In genomic region chr12:575948-576612, GRCh38 we compare ENCODE assay signal across 8 cellular contexts.
A peak's percentile ranks its signal among the peaks of the same experiment; 100 is the strongest.
DNase-seq lines count a peak whose midpoint lies in the region; ATAC-seq, FAIRE-seq and TF ChIP-seq lines count a peak whose summit lies in the region.

No MANE protein-coding gene starts in this region.

- 0 out of 2 replicates have a peak overlapping the region, but pooled peaks have one; percentile 53 for H2BK15ac ChIP-seq in H1 (ENCODE audit: low read length)

- H3K14ac ChIP-seq in H1 (ENCODE audit: insufficient read length) = no peak overlapping the region

- peak; percentile 93 to 97 (median 94) for TF ChIP-seq CTCF in H1 (IDR thresholded peaks at IDR 0.05; ENCODE audit: control extremely low read depth in 1 of 3, insufficient read depth in 1 of 3, low read depth in 1 of 3, low read length in 3 of 3)
- TF ChIP-seq CTCF in mesothelial cell of epicardium (IDR thresholded peaks at IDR 0.05; ENCODE audit: unreplicated experiment) = peak; percentile 99

- peak; percentile 82 for ATAC-seq in HG03432 (IDR thresholded peaks at IDR 0.05; ENCODE audit: unreplicated experiment)
- no peak for ATAC-seq in GM18870 (IDR thresholded peaks at IDR 0.05; ENCODE audit: unreplicated experiment)

- no peak overlapping the region for H3K56ac ChIP-seq in H1 (replicated peaks; ENCODE audit: insufficient read length, low read depth, low read length)

- peak; percentile 82 to 89 for TF ChIP-seq RAD21 in H1 (IDR thresholded peaks at IDR 0.05 in 1 of 2, conservative IDR thresholded peaks at IDR 0.05 in 1 of 2; ENCODE audit: low read depth in 2 of 2, low read length in 2 of 2)

- no peak overlapping the region for H3K23ac ChIP-seq in H1 (ENCODE audit: insufficient read length)

- H4K91ac ChIP-seq in H1 (replicated peaks; ENCODE audit: insufficient read length, low read length) = peak overlapping the region; percentile 86

- 23% methylated on average over 39 of the region's 39 CpGs; no CpG with 5 or more reads in 1 of the 2 experiments for WGBS in H1 (ENCODE audit: extremely low coverage in 1 of 2, insufficient coverage in 1 of 2, insufficient read length in 1 of 2, insufficient replicate concordance in 2 of 2, low coverage in 1 of 2, low lambda C conversion rate in 2 of 2, missing lambda C conversion rate in 1 of 2), 2 experiments

- no peak overlapping the region; a peak in 1 of 7 replicates for H3K9ac ChIP-seq in H1 (replicated peaks in 1 of 4; ENCODE audit: extremely low read depth in 1 of 4, low read depth in 3 of 4, low read length in 3 of 4)

- no peak overlapping the region for H2BK20ac ChIP-seq in H1 (ENCODE audit: low read length)

- no peak overlapping the region for H2AK5ac ChIP-seq in H1 (ENCODE audit: low read depth, low read length)

- no peaks in the 10 kb centered on the region for H3K36me3 Mint-ChIP-seq in mesothelial cell of epicardium

- POLR2A ChIA-PET in H1 (lab: Charles Lee; ENCODE audit: partially characterized antibody) = interaction anchor here (0.5 to 1.7 kb wide), 4 partner anchors 47 to 175 kb away, joined by 3 to 4 read pairs (median 3); no protein-coding TSS in a partner anchor

- H3K9me3 ChIP-seq in H1 (ENCODE audit: insufficient read depth in 2 of 2, low read depth in 1 of 2, low read length in 1 of 2) = no peaks in the 10 kb centered on the region

- peak overlapping the region; percentile 2 for H3K4ac ChIP-seq in H1 (replicated peaks; ENCODE audit: insufficient read length, low read depth, low read length)

- CTCF ChIA-PET in H1 (lab: Charles Lee; ENCODE audit: partially characterized antibody) = interaction anchor here (0.6 to 6.4 kb wide), 41 partner anchors 10 to 373 kb away, joined by 3 to 41 read pairs (median 4); partner anchors contain the start of genes NINJ2, RAD52 and WNK1

- no peaks in the 10 kb centered on the region; the same call in 1 of the 2 replicates for H3K79me1 ChIP-seq in H1 (ENCODE audit: low read depth, low read length)

- H2BK120ac ChIP-seq in H1 (replicated peaks; ENCODE audit: low read depth, low read length) = no peak overlapping the region

- H3K18ac ChIP-seq in H1 (ENCODE audit: extremely low read depth, low read length) = peak overlapping the region; percentile 44

- H3K4me1 ChIP-seq in H1 (replicated peaks in 1 of 4; ENCODE audit: control insufficient read depth in 3 of 4, insufficient read depth in 4 of 4, low read length in 3 of 4) = peaks cover 0 to 10% (median 3%) of the 10 kb centered on the region in 4 experiments; a peak in 6 of 7 replicates

- TF ChIP-seq POLR2A in GM12891 (IDR thresholded peaks at IDR 0.05; ENCODE audit: low read depth, low read length) (no peak), H1 (IDR thresholded peaks at IDR 0.05; ENCODE audit: control extremely low read depth in 1 of 2, low read depth in 2 of 2, low read length in 2 of 2) (peak in 1 of 2 experiments; percentile 43; a peak in 1 of 3 replicates)

- no peaks in the 10 kb centered on the region for H3K9me3 Mint-ChIP-seq in mesothelial cell of epicardium

- H3K4me3 Mint-ChIP-seq in mesothelial cell of epicardium = no peak overlapping the region

- H3K27ac Mint-ChIP-seq in mesothelial cell of epicardium = peak overlapping the region; percentile 59

- H2BK5ac ChIP-seq in H1 (ENCODE audit: low read depth, low read length) = 0 out of 2 replicates have a peak overlapping the region, but pooled peaks have one; percentile 7

- H4K8ac ChIP-seq in H1 (ENCODE audit: extremely low read depth, insufficient read depth, low read length) = peak overlapping the region; percentile 84

- H2AFZ ChIP-seq in H1 (ENCODE audit: low read length) = peak overlapping the region; percentile 82

- H3K27me3 Mint-ChIP-seq in mesothelial cell of epicardium (ENCODE audit: low read depth) = no peaks in the 10 kb centered on the region

- no peak overlapping the region for H3K27ac ChIP-seq in H1 (ENCODE audit: low read depth, low read length)

- peaks cover 31% of the 10 kb centered on the region for H3K4me1 Mint-ChIP-seq in mesothelial cell of epicardium

- no peak for TF ChIP-seq EP300 in H1 (IDR thresholded peaks at IDR 0.05; ENCODE audit: borderline replicate concordance in 1 of 2, low read depth in 2 of 2, low read length in 2 of 2)

- H3K36me3 ChIP-seq in H1 (ENCODE audit: control insufficient read depth in 2 of 4, insufficient read depth in 4 of 4, low read length in 3 of 4) = no peaks in the 10 kb centered on the region

- FAIRE-seq in GM12891 (lab: Jason Lieb, UNC) (peak; percentile 86), H1 (lab: Jason Lieb, UNC) (no peak)

- peaks cover 0 to 3% of the 10 kb centered on the region in 2 experiments for H4K20me1 ChIP-seq in H1 (replicated peaks in 1 of 2; ENCODE audit: control insufficient read depth in 1 of 2, insufficient read depth in 2 of 2, low read length in 2 of 2)

- H3K4me3 ChIP-seq in H1 (ENCODE audit: extremely low read depth in 1 of 4, insufficient read depth in 2 of 4, low read depth in 3 of 4, low read length in 4 of 4) = no peak overlapping the region; a peak in 1 of 8 replicates

- no peak overlapping the region for H4K5ac ChIP-seq in H1 (ENCODE audit: insufficient read length, low read depth, low read length)

- peak; percentile 96 for DNase-seq in GM12891 (ENCODE audit: insufficient read length, low spot score)
- DNase-seq in NCI-H82 (lab: John Stamatoyannopoulos, UW) = peak; percentile 88
- peak; percentile 98 for DNase-seq in activated CD8-positive, alpha-beta memory T cell treated with anti-CD3 and anti-CD28 coated beads for 24 hours
- DNase-seq in H1 (ENCODE audit: low read depth in 1 of 2, low spot score in 2 of 2) = peak in 1 of 2 experiments; percentile 96
- DNase-seq in mesothelial cell of epicardium (ENCODE audit: low spot score in 2 of 2, unreplicated experiment in 2 of 2) = peak; percentile 62 to 89
- DNase-seq in stimulated activated CD8-positive, alpha-beta memory T cell treated with anti-CD3 and anti-CD28 coated beads, Interleukin-15, amount 100 ng/mL, for 4 hours (ENCODE audit: low read depth in 2 of 2) = peak; percentile 53 to 63

- no peaks in the 10 kb centered on the region for H3K79me2 ChIP-seq in H1 (ENCODE audit: control insufficient read depth in 1 of 2, insufficient read depth in 2 of 2, low read length in 2 of 2)

- H3K4me2 ChIP-seq in H1 (ENCODE audit: insufficient read depth in 1 of 2, low read depth in 2 of 2, low read length in 2 of 2) = peak overlapping the region in 1 of 2 experiments; percentile 1; a peak in 2 of 4 replicates

- peak overlapping the region; percentile 19; the same call in 1 of the 2 replicates for H2BK12ac ChIP-seq in H1 (ENCODE audit: low read depth, low read length)

- H3K23me2 ChIP-seq in H1 (ENCODE audit: low read depth, low read length) = peaks cover 4% of the 10 kb centered on the region; the same call in 1 of the 2 replicates

- H3K27me3 ChIP-seq in H1 (replicated peaks in 1 of 4; ENCODE audit: control insufficient read depth in 3 of 4, extremely low read depth in 1 of 4, insufficient read depth in 3 of 4, low read length in 3 of 4) = peaks cover 0 to 9% (median 7%) of the 10 kb centered on the region in 4 experiments; a peak in 6 of 7 replicates

TF ChIP-seq in GM12891, 5 proteins besides CTCF, POLR2A, EP300 and RAD21:
- no peak for TF ChIP-seq SPI1 (IDR thresholded peaks at IDR 0.05; ENCODE audit: low read depth, low read length)
- TF ChIP-seq PAX5 (IDR thresholded peaks at IDR 0.05; ENCODE audit: insufficient read depth, low read length, severe bottlenecking) = peak; percentile 38
- no peak for TF ChIP-seq POU2F2 (IDR thresholded peaks at IDR 0.05; ENCODE audit: low read depth, low read length)

TF ChIP-seq in H1, 55 proteins besides CTCF, POLR2A, EP300 and RAD21 (continues in another document):
- TF ChIP-seq BACH1 (IDR thresholded peaks at IDR 0.05; ENCODE audit: low read length) (no peak), TEAD4 (IDR thresholded peaks at IDR 0.05; ENCODE audit: low read depth, low read length) (peak; percentile 10; the same call in 1 of the 2 replicates), FOSL1 (IDR thresholded peaks at IDR 0.05; ENCODE audit: insufficient read depth, low read depth, low read length) (no peak), USF2 (IDR thresholded peaks at IDR 0.05; ENCODE audit: low read length) (peak; percentile 79), MAFK (IDR thresholded peaks at IDR 0.05; ENCODE audit: low read depth, low read length) (no peak), CREB1 (IDR thresholded peaks at IDR 0.05) (0 out of 2 replicates have a peak, but pooled peaks have one; percentile 42), BCL11A (IDR thresholded peaks at IDR 0.05; ENCODE audit: low read depth in 2 of 2, low read length in 2 of 2) (no peak), SP2 (IDR thresholded peaks at IDR 0.05; ENCODE audit: low read length) (no peak), CTBP2 (IDR thresholded peaks at IDR 0.05; ENCODE audit: borderline replicate concordance, insufficient read depth, insufficient read length, low read length) (no peak), HDAC2 (IDR thresholded peaks at IDR 0.05; ENCODE audit: borderline replicate concordance in 1 of 2, low read depth in 2 of 2, low read length in 2 of 2) (0 out of 4 replicates have a peak, but pooled peaks of 1 of the 2 experiments have one; percentile 70), SIN3A (conservative IDR thresholded peaks at IDR 0.05 in 1 of 2, IDR thresholded peaks at IDR 0.05 in 1 of 2; ENCODE audit: low read depth in 1 of 2, low read length in 2 of 2) (no peak), GABPA (IDR thresholded peaks at IDR 0.05; ENCODE audit: borderline replicate concordance, insufficient read depth, low read length) (no peak), RFX5 (IDR thresholded peaks at IDR 0.05; ENCODE audit: borderline replicate concordance, low read depth, low read length) (no peak), TCF12 (IDR thresholded peaks at IDR 0.05; ENCODE audit: low read depth, low read length) (0 out of 2 replicates have a peak, but pooled peaks have one; percentile 14), KDM1A (IDR thresholded peaks at IDR 0.05; ENCODE audit: borderline replicate concordance, low read length) (peak; percentile 47; the same call in 1 of the 2 replicates)
- TF ChIP-seq, protein P1, sequence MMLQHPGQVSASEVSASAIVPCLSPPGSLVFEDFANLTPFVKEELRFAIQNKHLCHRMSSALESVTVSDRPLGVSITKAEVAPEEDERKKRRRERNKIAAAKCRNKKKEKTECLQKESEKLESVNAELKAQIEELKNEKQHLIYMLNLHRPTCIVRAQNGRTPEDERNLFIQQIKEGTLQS (IDR thresholded peaks at IDR 0.05; ENCODE audit: insufficient read depth, low read depth, low read length) = peak; percentile 72
